11 cellular contexts compared by ENCODE assay signal in the genomic region with DNA sequence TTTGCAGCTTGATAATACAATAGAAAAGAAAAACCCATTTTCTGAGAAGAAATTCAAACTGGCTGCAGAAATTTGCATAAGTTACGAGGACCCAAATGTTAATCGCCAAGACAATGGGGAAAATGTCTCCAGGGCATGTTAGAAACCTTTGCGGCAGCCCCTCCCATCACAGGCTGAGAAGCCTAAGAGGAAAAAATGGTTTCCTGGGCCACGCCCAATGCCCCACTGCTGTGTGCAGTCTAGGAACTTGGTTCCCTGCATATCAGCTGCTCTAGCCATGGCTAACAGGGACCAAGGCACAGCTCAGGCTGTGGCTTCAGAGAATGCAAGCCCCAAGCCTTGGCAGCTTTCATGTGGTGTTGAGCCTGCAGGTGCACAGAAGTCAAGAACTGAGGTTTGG. TPM values are rescaled to one million over a fixed set of nuclear protein-coding genes. Genes with fewer than 3 reads are reported as not detected.
"Had no signal": no experiment of that assay in that cellular context is flagged by ENCODE, and none has a peak within 500 bp of the region (broad histone marks: within the 10 kb centered on the region; RNA-seq: fewer than 3 reads in every experiment).

No MANE protein-coding gene starts in this region.

- H3K4me2 ChIP-seq: GM23338, KMS-11 had no signal

- H3K27ac ChIP-seq: HL-60, KMS-11 had no signal

- H2AFZ ChIP-seq: GM23338 had no signal

- H3K9ac ChIP-seq: KMS-11 had no signal

- H3K9me3 Mint-ChIP-seq: HFFc6 had no signal

- H3K27ac Mint-ChIP-seq: GM23338, H9, HFFc6 had no signal

- ATAC-seq: GM23338 had no signal

- FAIRE-seq: H1, H54 had no signal

- H3K4me3 ChIP-seq: GM23338 had no signal

- H3K4me3 Mint-ChIP-seq: GM23338, H9, HFFc6 had no signal

- DNase-seq: H9, HCEC 1CT, HFFc6, IMR-90, KBM-7 had no signal

RNA-seq across cellular contexts. Expression of a gene that starts 37.5 kb away (rescaled TPM):
- total RNA-seq: HFFc6, HT1080, IMR-90 had no signal
- polyA plus RNA-seq: IMR-90 had no signal

RNA-seq across cellular contexts. Expression of a gene that starts 55.8 kb away (rescaled TPM):
- total RNA-seq: HFFc6, HT1080, IMR-90 had no signal
- polyA plus RNA-seq: IMR-90 had no signal
